1 cellular context compared by ENCODE assay signal in the genomic region with DNA sequence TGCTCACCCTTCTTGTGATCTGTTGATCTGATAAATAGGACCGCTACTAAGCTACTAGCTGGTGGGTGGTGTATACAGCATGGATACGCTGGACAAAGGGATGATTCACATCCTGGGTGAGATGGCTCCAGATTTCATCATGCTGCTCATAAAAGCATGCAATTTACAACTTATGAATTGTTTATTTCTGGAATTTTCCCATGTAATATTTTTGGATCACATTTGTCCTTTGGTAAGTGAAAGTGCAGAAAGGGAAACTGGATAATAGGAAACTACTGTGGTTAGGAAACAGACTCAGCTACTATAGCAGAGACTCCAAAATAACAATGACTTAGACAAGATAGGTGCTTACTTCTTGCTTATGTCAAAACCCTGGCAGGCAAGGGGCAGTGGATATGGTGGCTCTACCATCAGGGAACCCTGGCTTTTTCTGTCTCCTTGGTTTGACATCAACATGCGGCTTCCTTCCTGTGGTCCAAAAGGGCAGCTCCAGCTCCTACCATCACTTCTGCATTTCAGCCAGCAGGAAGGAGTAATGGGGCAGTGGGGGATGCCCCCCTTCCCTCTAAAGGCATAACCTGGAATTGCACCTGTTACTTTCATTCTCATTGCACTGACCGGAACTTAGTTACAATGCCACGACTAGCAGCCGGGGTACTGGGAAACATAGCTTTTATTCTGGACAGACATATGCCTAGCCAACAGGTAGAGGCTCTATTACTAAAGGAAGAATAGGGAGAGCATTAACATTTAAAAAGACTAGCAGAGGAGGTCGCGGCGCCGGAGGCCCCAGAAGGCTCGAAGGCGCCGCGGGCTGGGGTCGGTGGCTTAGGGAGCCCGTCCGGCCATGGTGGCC.
TF ChIP-seq lines count a peak whose summit lies in the region.

No MANE protein-coding gene starts in this region.

TF ChIP-seq in K562, 482 proteins besides CTCF, POLR2A, EP300 and RAD21 (continues in another document):
- TF ChIP-seq HES1 (IDR thresholded peaks at IDR 0.05; ENCODE audit: low read depth) (no peak), SNRNP70 (optimal IDR thresholded peaks at IDR 0.05; ENCODE audit: low read depth, low read length) (no peak), ZNF232 (CRISPR knock-in tag; IDR thresholded peaks at IDR 0.05) (no peak), FOXA3 (CRISPR knock-in tag; conservative IDR thresholded peaks at IDR 0.05 in 1 of 2, IDR thresholded peaks at IDR 0.05 in 1 of 2) (no peak), HMG20B (CRISPR knock-in tag; IDR thresholded peaks at IDR 0.05) (no peak), HMG20A (CRISPR knock-in tag; conservative IDR thresholded peaks at IDR 0.05) (no peak), FIP1L1 (IDR thresholded peaks at IDR 0.05; ENCODE audit: low read depth, low read length, poor library complexity, severe bottlenecking) (no peak), KLF6 (CRISPR knock-in tag; IDR thresholded peaks at IDR 0.05; ENCODE audit: borderline replicate concordance) (no peak), GABPA (tag; conservative IDR thresholded peaks at IDR 0.05; ENCODE audit: low read depth) (peak; percentile 38; the same call in 1 of the 2 replicates), ZNF695 (CRISPR knock-in tag; IDR thresholded peaks at IDR 0.05) (no peak), NR3C1 (CRISPR knock-in tag; IDR thresholded peaks at IDR 0.05) (no peak), VEZF1 (CRISPR knock-in tag; IDR thresholded peaks at IDR 0.05) (peak; percentile 53; the same call in 1 of the 2 replicates), GTF2F1 (IDR thresholded peaks at IDR 0.05; ENCODE audit: low read depth, low read length) (no peak), ZBTB9 (CRISPR knock-in tag; IDR thresholded peaks at IDR 0.05) (no peak; the same call in 1 of the 2 replicates), ZNF644 (tag; IDR thresholded peaks at IDR 0.05; ENCODE audit: low read depth) (no peak), TAL1 (IDR thresholded peaks at IDR 0.05) (no peak), RNF219 (CRISPR knock-in tag; IDR thresholded peaks at IDR 0.05) (no peak), ATF4 (CRISPR knock-in tag; IDR thresholded peaks at IDR 0.05) (peak; percentile 85), SP1 (CRISPR knock-in tag; IDR thresholded peaks at IDR 0.05) (no peak), CEBPB (tag; IDR thresholded peaks at IDR 0.05) (no peak), ELF4 (CRISPR knock-in tag; IDR thresholded peaks at IDR 0.05) (no peak), RB1 (IDR thresholded peaks at IDR 0.05; ENCODE audit: low read depth) (no peak), ZNF589 (CRISPR knock-in tag; IDR thresholded peaks at IDR 0.05; ENCODE audit: low read depth) (peak; percentile 57), MCM3 (IDR thresholded peaks at IDR 0.05) (no peak), ZBTB5 (IDR thresholded peaks at IDR 0.05) (no peak), KHSRP (IDR thresholded peaks at IDR 0.05) (no peak), MYC (IDR thresholded peaks at IDR 0.05; ENCODE audit: low read depth, low read length) (peak; percentile 42), MYC (CRISPR knock-in tag; IDR thresholded peaks at IDR 0.05; ENCODE audit: borderline replicate concordance, low read depth) (no peak), RNF2 (IDR thresholded peaks at IDR 0.05) (no peak), ZNF717 (CRISPR knock-in tag; IDR thresholded peaks at IDR 0.05) (0 out of 2 replicates have a peak, but pooled peaks have one; percentile 33), KDM4B (IDR thresholded peaks at IDR 0.05; ENCODE audit: borderline replicate concordance in 2 of 2, low read depth in 1 of 2) (no peak), RFX1 (IDR thresholded peaks at IDR 0.05) (peak; percentile 30; the same call in 1 of the 2 replicates), HDAC1 (IDR thresholded peaks at IDR 0.05) (no peak), EP400 (IDR thresholded peaks at IDR 0.05) (peak; percentile 52; the same call in 1 of the 2 replicates), KAT2B (IDR thresholded peaks at IDR 0.05; ENCODE audit: low read depth, low read length) (no peak)
- TF ChIP-seq, protein P1, sequence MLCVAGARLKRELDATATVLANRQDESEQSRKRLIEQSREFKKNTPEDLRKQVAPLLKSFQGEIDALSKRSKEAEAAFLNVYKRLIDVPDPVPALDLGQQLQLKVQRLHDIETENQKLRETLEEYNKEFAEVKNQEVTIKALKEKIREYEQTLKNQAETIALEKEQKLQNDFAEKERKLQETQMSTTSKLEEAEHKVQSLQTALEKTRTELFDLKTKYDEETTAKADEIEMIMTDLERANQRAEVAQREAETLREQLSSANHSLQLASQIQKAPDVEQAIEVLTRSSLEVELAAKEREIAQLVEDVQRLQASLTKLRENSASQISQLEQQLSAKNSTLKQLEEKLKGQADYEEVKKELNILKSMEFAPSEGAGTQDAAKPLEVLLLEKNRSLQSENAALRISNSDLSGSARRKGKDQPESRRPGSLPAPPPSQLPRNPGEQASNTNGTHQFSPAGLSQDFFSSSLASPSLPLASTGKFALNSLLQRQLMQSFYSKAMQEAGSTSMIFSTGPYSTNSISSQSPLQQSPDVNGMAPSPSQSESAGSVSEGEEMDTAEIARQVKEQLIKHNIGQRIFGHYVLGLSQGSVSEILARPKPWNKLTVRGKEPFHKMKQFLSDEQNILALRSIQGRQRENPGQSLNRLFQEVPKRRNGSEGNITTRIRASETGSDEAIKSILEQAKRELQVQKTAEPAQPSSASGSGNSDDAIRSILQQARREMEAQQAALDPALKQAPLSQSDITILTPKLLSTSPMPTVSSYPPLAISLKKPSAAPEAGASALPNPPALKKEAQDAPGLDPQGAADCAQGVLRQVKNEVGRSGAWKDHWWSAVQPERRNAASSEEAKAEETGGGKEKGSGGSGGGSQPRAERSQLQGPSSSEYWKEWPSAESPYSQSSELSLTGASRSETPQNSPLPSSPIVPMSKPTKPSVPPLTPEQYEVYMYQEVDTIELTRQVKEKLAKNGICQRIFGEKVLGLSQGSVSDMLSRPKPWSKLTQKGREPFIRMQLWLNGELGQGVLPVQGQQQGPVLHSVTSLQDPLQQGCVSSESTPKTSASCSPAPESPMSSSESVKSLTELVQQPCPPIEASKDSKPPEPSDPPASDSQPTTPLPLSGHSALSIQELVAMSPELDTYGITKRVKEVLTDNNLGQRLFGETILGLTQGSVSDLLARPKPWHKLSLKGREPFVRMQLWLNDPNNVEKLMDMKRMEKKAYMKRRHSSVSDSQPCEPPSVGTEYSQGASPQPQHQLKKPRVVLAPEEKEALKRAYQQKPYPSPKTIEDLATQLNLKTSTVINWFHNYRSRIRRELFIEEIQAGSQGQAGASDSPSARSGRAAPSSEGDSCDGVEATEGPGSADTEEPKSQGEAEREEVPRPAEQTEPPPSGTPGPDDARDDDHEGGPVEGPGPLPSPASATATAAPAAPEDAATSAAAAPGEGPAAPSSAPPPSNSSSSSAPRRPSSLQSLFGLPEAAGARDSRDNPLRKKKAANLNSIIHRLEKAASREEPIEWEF (CRISPR knock-in tag; IDR thresholded peaks at IDR 0.05), result no peak
- TF ChIP-seq, protein P2, sequence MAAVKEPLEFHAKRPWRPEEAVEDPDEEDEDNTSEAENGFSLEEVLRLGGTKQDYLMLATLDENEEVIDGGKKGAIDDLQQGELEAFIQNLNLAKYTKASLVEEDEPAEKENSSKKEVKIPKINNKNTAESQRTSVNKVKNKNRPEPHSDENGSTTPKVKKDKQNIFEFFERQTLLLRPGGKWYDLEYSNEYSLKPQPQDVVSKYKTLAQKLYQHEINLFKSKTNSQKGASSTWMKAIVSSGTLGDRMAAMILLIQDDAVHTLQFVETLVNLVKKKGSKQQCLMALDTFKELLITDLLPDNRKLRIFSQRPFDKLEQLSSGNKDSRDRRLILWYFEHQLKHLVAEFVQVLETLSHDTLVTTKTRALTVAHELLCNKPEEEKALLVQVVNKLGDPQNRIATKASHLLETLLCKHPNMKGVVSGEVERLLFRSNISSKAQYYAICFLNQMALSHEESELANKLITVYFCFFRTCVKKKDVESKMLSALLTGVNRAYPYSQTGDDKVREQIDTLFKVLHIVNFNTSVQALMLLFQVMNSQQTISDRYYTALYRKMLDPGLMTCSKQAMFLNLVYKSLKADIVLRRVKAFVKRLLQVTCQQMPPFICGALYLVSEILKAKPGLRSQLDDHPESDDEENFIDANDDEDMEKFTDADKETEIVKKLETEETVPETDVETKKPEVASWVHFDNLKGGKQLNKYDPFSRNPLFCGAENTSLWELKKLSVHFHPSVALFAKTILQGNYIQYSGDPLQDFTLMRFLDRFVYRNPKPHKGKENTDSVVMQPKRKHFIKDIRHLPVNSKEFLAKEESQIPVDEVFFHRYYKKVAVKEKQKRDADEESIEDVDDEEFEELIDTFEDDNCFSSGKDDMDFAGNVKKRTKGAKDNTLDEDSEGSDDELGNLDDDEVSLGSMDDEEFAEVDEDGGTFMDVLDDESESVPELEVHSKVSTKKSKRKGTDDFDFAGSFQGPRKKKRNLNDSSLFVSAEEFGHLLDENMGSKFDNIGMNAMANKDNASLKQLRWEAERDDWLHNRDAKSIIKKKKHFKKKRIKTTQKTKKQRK (IDR thresholded peaks at IDR 0.05; ENCODE audit: borderline replicate concordance, low read depth, low read length), result no peak
